1 cellular context compared by ENCODE assay signal in genomic region chr11:75474878-75475766, GRCh38.
A peak's percentile ranks its signal among the peaks of the same experiment; 100 is the strongest.
TF ChIP-seq lines count a peak whose summit lies in the region.

No MANE protein-coding gene starts in this region.

TF ChIP-seq in K562, 482 proteins besides CTCF, POLR2A, EP300 and RAD21 (continued from another document and continues in another):
- no peak for TF ChIP-seq ZNF609 (CRISPR knock-in tag; IDR thresholded peaks at IDR 0.05; ENCODE audit: borderline replicate concordance)
- no peak for TF ChIP-seq IRF1 (CRISPR knock-in tag; IDR thresholded peaks at IDR 0.05; ENCODE audit: borderline replicate concordance)
- no peak for TF ChIP-seq TCF15 (CRISPR knock-in tag; IDR thresholded peaks at IDR 0.05)
- no peak for TF ChIP-seq ZNF239 (CRISPR knock-in tag; IDR thresholded peaks at IDR 0.05)
- no peak for TF ChIP-seq HINFP (tag; conservative IDR thresholded peaks at IDR 0.05; ENCODE audit: low read depth)
- TF ChIP-seq NCOA6 (IDR thresholded peaks at IDR 0.05) = no peak
- no peak for TF ChIP-seq DMBX1 (CRISPR knock-in tag; IDR thresholded peaks at IDR 0.05; ENCODE audit: borderline replicate concordance)
- no peak for TF ChIP-seq MEF2D (tag; conservative IDR thresholded peaks at IDR 0.05; ENCODE audit: low read depth)
- TF ChIP-seq HMBOX1 (IDR thresholded peaks at IDR 0.05) = no peak
- TF ChIP-seq ELF4 (CRISPR knock-in tag; IDR thresholded peaks at IDR 0.05) = peak; percentile 90
- no peak for TF ChIP-seq ZNF408 (CRISPR knock-in tag; IDR thresholded peaks at IDR 0.05; ENCODE audit: low read depth)
- TF ChIP-seq COPS2 (conservative IDR thresholded peaks at IDR 0.05) = no peak
- TF ChIP-seq ATF7 (IDR thresholded peaks at IDR 0.05) = peak; percentile 48; the same call in 1 of the 2 replicates
- peak; percentile 55 for TF ChIP-seq CTBP1 (IDR thresholded peaks at IDR 0.05; ENCODE audit: borderline replicate concordance)
- no peak for TF ChIP-seq XRCC3 (IDR thresholded peaks at IDR 0.05)
- no peak for TF ChIP-seq THAP7 (CRISPR knock-in tag; IDR thresholded peaks at IDR 0.05)
- TF ChIP-seq BHLHE40 (IDR thresholded peaks at IDR 0.05; ENCODE audit: low read length) = peak; percentile 51
- no peak for TF ChIP-seq NBN (IDR thresholded peaks at IDR 0.05; ENCODE audit: low read depth)
- no peak for TF ChIP-seq MAFG (tag; conservative IDR thresholded peaks at IDR 0.05)
- peak; percentile 93 for TF ChIP-seq CEBPG (CRISPR knock-in tag; IDR thresholded peaks at IDR 0.05)
- TF ChIP-seq CEBPG (tag; conservative IDR thresholded peaks at IDR 0.05 in 1 of 2, IDR thresholded peaks at IDR 0.05 in 1 of 2) = peak; percentile 92 to 96
- TF ChIP-seq PBX2 (CRISPR knock-in tag; IDR thresholded peaks at IDR 0.05; ENCODE audit: low read depth) = no peak
- TF ChIP-seq PBX2 (tag; conservative IDR thresholded peaks at IDR 0.05; ENCODE audit: low read depth) = peak; percentile 57; the same call in 1 of the 2 replicates
- TF ChIP-seq ILF3 (IDR thresholded peaks at IDR 0.05; ENCODE audit: borderline replicate concordance) = no peak
- no peak for TF ChIP-seq MLLT1 (IDR thresholded peaks at IDR 0.05)
- 0 out of 4 replicates have a peak, but pooled peaks of 1 of the 2 experiments have one; percentile 55 for TF ChIP-seq TRIM24 (IDR thresholded peaks at IDR 0.05)
- no peak for TF ChIP-seq KLF10 (CRISPR knock-in tag; IDR thresholded peaks at IDR 0.05)
- TF ChIP-seq BCOR (IDR thresholded peaks at IDR 0.05) = peak; percentile 99
- TF ChIP-seq ZBTB2 (IDR thresholded peaks at IDR 0.05) = peak; percentile 42; the same call in 1 of the 2 replicates
- no peak for TF ChIP-seq ATF2 (CRISPR knock-in tag; IDR thresholded peaks at IDR 0.05)
- TF ChIP-seq TFE3 (CRISPR knock-in tag; IDR thresholded peaks at IDR 0.05) = no peak
- peak; percentile 65; the same call in 1 of the 2 replicates for TF ChIP-seq IRF9 (tag; IDR thresholded peaks at IDR 0.05)
- no peak for TF ChIP-seq ZC3H8 (IDR thresholded peaks at IDR 0.05)
- no peak for TF ChIP-seq MXI1 (IDR thresholded peaks at IDR 0.05; ENCODE audit: low read depth, low read length)
- TF ChIP-seq ZNF696 (CRISPR knock-in tag; conservative IDR thresholded peaks at IDR 0.05) = no peak
- TF ChIP-seq PKNOX1 (IDR thresholded peaks at IDR 0.05) = peak; percentile 92
- TF ChIP-seq TEAD1 (CRISPR knock-in tag; IDR thresholded peaks at IDR 0.05) = peak in 1 of 2 experiments; percentile 32; a peak in 1 of 4 replicates
